Comparison of ENCODE assay signal across 30 cellular contexts in the genomic region with DNA sequence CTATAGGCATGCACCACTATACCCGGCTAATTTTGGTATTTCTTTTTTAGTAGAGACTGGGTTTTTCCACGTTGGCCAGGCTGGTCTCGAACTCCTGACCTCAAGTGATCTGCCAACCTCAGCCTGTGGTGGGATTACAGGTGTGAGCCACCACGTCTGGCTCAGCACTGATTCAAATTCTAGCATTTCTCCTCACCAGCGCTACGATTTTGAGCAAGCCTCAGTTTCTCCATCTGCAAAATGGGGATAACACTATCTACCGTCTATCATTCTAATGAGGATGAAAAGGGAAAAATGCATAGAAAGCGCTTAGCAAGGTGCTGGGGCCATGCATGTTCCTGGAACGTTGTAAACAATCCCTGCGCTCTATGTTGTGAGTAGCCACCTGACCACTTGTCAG. TPM values are rescaled to one million over a fixed set of nuclear protein-coding genes. Genes with fewer than 3 reads are reported as not detected.
"Had no signal": no experiment of that assay in that cellular context is flagged by ENCODE, and none has a peak within 500 bp of the region (broad histone marks: within the 10 kb centered on the region; RNA-seq: fewer than 3 reads in every experiment).

No MANE protein-coding gene starts in this region.

- H3K4me1 Mint-ChIP-seq: naive B cell; neural crest cell; stimulated activated effector memory CD8-positive, alpha-beta T cell treated with anti-CD3 and anti-CD28 coated beads, Interleukin-12 subunit alpha, Interleukin-12 subunit beta, amount 100 ng/mL, for 72 hours had no signal

- H3K4me3 Mint-ChIP-seq: naive B cell; naive thymus-derived CD8-positive, alpha-beta T cell; natural killer cell treated with Interleukin-12 subunit alpha and Interleukin-12 subunit beta and Interleukin-15 and Interleukin-18, amount 100 ng/mL, for 72 hours; nephron progenitor cell; neural crest cell; stimulated activated effector memory CD8-positive, alpha-beta T cell treated with anti-CD3 and anti-CD28 coated beads, Interleukin-12 subunit alpha, Interleukin-12 subunit beta, amount 100 ng/mL, for 72 hours; stimulated activated naive B cell treated with anti-CD40 and anti-IgM and Interleukin-4, amounts not matched to agents 10 μg/mL and 1 μg/mL and 100 μg/mL, for 72 hours; stimulated activated naive CD8-positive, alpha-beta T cell treated with anti-CD3 and anti-CD28 coated beads, Interleukin-15, Interleukin-2, amounts not matched to agents 100 ng/mL and 50 ng/mL, for 24 hours had no signal

- H3K4me3 ChIP-seq: pancreas, prostate gland, skin epidermis, smooth muscle cell, stomach, thoracic aorta, thyroid gland, tibial nerve, upper lobe of right lung, uterus had no signal

- H3K9me3 ChIP-seq: neutrophil, pancreas, prostate gland, stomach, thoracic aorta, thyroid gland, tibial nerve, upper lobe of right lung, uterus had no signal

- H3K27ac ChIP-seq: neutrophil, pancreas, prostate gland, skin epidermis, stomach, thoracic aorta, thyroid gland, tibial nerve, upper lobe of right lung, uterus had no signal

- H3K36me3 Mint-ChIP-seq: naive B cell; naive thymus-derived CD8-positive, alpha-beta T cell; natural killer cell treated with Interleukin-12 subunit alpha and Interleukin-12 subunit beta and Interleukin-15 and Interleukin-18, amount 100 ng/mL, for 72 hours; stimulated activated effector memory CD8-positive, alpha-beta T cell treated with anti-CD3 and anti-CD28 coated beads, Interleukin-12 subunit alpha, Interleukin-12 subunit beta, amount 100 ng/mL, for 72 hours; stimulated activated naive B cell treated with anti-CD40 and anti-IgM and Interleukin-4, amounts not matched to agents 10 μg/mL and 1 μg/mL and 100 μg/mL, for 72 hours had no signal

- ATAC-seq: naive thymus-derived CD8-positive, alpha-beta T cell; natural killer cell treated with Interleukin-12 subunit alpha and Interleukin-12 subunit beta and Interleukin-15 and Interleukin-18, amount 100 ng/mL, for 72 hours; pancreas; right cardiac atrium; sciatic nerve; stimulated activated effector memory CD8-positive, alpha-beta T cell treated with anti-CD3 and anti-CD28 coated beads, Interleukin-12 subunit alpha, Interleukin-12 subunit beta, amount 100 ng/mL, for 72 hours; stimulated activated naive B cell treated with anti-CD40 and anti-IgM and Interleukin-4, amounts not matched to agents 10 μg/mL and 1 μg/mL and 100 μg/mL, for 72 hours; upper lobe of right lung had no signal

- H3K27me3 Mint-ChIP-seq: natural killer cell treated with Interleukin-12 subunit alpha and Interleukin-12 subunit beta and Interleukin-15 and Interleukin-18, amount 100 ng/mL, for 72 hours had no signal

- H3K27ac Mint-ChIP-seq: natural killer cell treated with Interleukin-12 subunit alpha and Interleukin-12 subunit beta and Interleukin-15 and Interleukin-18, amount 100 ng/mL, for 72 hours; nephron progenitor cell; stimulated activated effector memory CD8-positive, alpha-beta T cell treated with anti-CD3 and anti-CD28 coated beads, Interleukin-12 subunit alpha, Interleukin-12 subunit beta, amount 100 ng/mL, for 72 hours; stimulated activated naive B cell treated with anti-CD40 and anti-IgM and Interleukin-4, amounts not matched to agents 10 μg/mL and 1 μg/mL and 100 μg/mL, for 72 hours; stimulated activated naive CD8-positive, alpha-beta T cell treated with anti-CD3 and anti-CD28 coated beads, Interleukin-15, Interleukin-2, amounts not matched to agents 100 ng/mL and 50 ng/mL, for 24 hours had no signal

- H3K27me3 ChIP-seq: neutrophil, pancreas, thyroid gland, uterus had no signal

- H3K9me3 Mint-ChIP-seq: naive B cell; naive thymus-derived CD8-positive, alpha-beta T cell; natural killer cell treated with Interleukin-12 subunit alpha and Interleukin-12 subunit beta and Interleukin-15 and Interleukin-18, amount 100 ng/mL, for 72 hours; nephron progenitor cell; neural crest cell; stimulated activated effector memory CD8-positive, alpha-beta T cell treated with anti-CD3 and anti-CD28 coated beads, Interleukin-12 subunit alpha, Interleukin-12 subunit beta, amount 100 ng/mL, for 72 hours; stimulated activated naive CD8-positive, alpha-beta T cell treated with anti-CD3 and anti-CD28 coated beads, Interleukin-15, Interleukin-2, amounts not matched to agents 100 ng/mL and 50 ng/mL, for 24 hours had no signal

- H3K4me2 ChIP-seq: smooth muscle cell had no signal

- FAIRE-seq: pancreas had no signal

- DNase-seq: naive B cell; nephron progenitor cell; nucleus accumbens; pancreas; right cardiac atrium; stimulated activated CD4-positive, alpha-beta T cell treated with anti-CD3 and anti-CD28 coated beads, Interleukin-15, amount 100 ng/mL, for 24 hours; stimulated activated CD4-positive, alpha-beta T cell treated with anti-CD3 and anti-CD28 coated beads, Interleukin-2, amount 100 ng/mL, for 24 hours; stimulated activated CD4-positive, alpha-beta T cell treated with anti-CD3 and anti-CD28 coated beads, Interleukin-2, amount 100 ng/mL, for 48 hours; stimulated activated CD4-positive, alpha-beta T cell treated with anti-CD3 and anti-CD28 coated beads, Interleukin-4, amount 100 ng/mL, for 24 hours; stimulated activated naive B cell treated with anti-CD40 and anti-IgM and Interleukin-4, amounts not matched to agents 10 μg/mL and 1 μg/mL and 100 μg/mL, for 72 hours; stimulated activated naive CD4-positive, alpha-beta T cell treated with Interleukin-2 at 50 U/mL for 16 hours; stomach; thyroid gland; trophoblast cell; upper lobe of right lung; uterus had no signal

- H3K36me3 ChIP-seq: neutrophil, pancreas, prostate gland, stomach, thoracic aorta, thyroid gland, tibial nerve, upper lobe of right lung, uterus had no signal

- H3K4me1 ChIP-seq: pancreas, prostate gland, stomach, thyroid gland, tibial nerve, upper lobe of right lung, uterus had no signal

RNA-seq across cellular contexts. Expression of a gene that starts 49.0 kb away (rescaled TPM):
- total RNA-seq: posterior vena cava, smooth muscle cell, subcutaneous adipose tissue, thoracic aorta, thyroid gland, upper lobe of right lung had no signal
